12 cellular contexts compared by ENCODE assay signal in the genomic region with DNA sequence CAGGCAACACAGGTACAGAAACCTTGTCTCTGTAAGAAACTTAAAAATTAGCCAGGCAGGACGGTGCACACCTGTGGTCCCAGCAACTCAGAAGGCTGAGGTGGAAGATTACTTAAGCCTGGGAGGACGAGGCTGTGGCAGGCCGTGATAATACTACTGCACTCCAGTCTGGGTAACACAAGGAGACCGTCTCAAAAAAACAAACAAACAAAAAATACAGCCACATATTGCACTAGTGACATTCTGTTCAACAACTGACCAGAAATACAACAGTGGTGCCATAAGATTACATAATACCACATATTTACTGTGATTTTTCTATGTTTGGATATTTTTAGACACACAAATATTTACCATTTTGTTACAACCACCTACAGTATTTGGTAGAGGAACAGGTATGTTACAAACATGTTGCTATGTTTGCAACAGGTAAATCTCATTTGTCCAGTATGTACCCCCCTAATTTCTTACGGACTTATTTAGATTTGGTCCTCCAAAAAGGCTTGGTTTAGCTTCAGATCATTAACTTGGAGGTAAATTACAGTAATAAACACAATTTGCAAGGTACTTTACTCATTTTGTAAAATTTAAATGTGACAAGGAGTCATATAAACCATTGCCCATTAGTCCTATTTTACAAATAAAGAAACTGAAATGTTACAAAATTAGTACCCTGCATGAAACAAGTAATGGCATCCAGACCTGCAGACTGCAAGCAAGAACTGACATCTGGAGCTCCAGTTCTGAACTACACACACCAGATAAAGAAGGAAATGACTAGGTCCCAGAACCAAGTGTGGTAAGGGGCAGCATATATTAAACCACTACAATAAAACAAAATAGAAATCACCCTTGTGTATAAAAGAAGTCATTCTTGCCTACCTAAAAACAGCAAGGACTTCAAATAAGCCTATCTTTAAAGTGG. TPM values are rescaled to one million over a fixed set of nuclear protein-coding genes. Genes with fewer than 3 reads are reported as not detected.
DNase-seq lines count a peak whose midpoint lies in the region; ATAC-seq lines count a peak whose summit lies in the region.
"Had no signal": no experiment of that assay in that cellular context is flagged by ENCODE, and none has a peak within 500 bp of the region (broad histone marks: within the 10 kb centered on the region; RNA-seq: fewer than 3 reads in every experiment).

No MANE protein-coding gene starts in this region.

- H3K27me3 Mint-ChIP-seq in activated naive CD8-positive, alpha-beta T cell treated with anti-CD3 and anti-CD28 coated beads for 36 hours, result no peaks in the 10 kb centered on the region

- ATAC-seq in GM18867 (IDR thresholded peaks at IDR 0.05; ENCODE audit: unreplicated experiment), result peak; percentile 74
- peak; percentile 67 for ATAC-seq in GM21825 (IDR thresholded peaks at IDR 0.05; ENCODE audit: unreplicated experiment)
- ATAC-seq in HG03280 (IDR thresholded peaks at IDR 0.05; ENCODE audit: unreplicated experiment), result peak; percentile 71

- H3K4me1 Mint-ChIP-seq in activated naive CD8-positive, alpha-beta T cell treated with anti-CD3 and anti-CD28 coated beads for 36 hours, result peaks cover 43% of the 10 kb centered on the region
- H3K4me1 Mint-ChIP-seq: neural progenitor cell had no signal

- H3K27ac Mint-ChIP-seq in activated naive CD8-positive, alpha-beta T cell treated with anti-CD3 and anti-CD28 coated beads for 36 hours, result no peak overlapping the region
- H3K27ac Mint-ChIP-seq: neural progenitor cell had no signal

- H3K36me3 Mint-ChIP-seq in activated naive CD8-positive, alpha-beta T cell treated with anti-CD3 and anti-CD28 coated beads for 36 hours, result peaks cover 11% of the 10 kb centered on the region

- H3K9me3 Mint-ChIP-seq in activated naive CD8-positive, alpha-beta T cell treated with anti-CD3 and anti-CD28 coated beads for 36 hours, result no peaks in the 10 kb centered on the region
- H3K9me3 Mint-ChIP-seq: neural progenitor cell had no signal

- DNase-seq in Ammon's horn (ENCODE audit: low spot score) (peak; percentile 6), NCI-H526 (lab: John Stamatoyannopoulos, UW) (no peak), HuH-7 (ENCODE audit: low spot score) (no peak), NCI-H345 treated with DMSO at 0.1 percent for 48 hours (lab: John Stamatoyannopoulos, UW; ENCODE audit: unreplicated experiment) (no peak)
- no peak for DNase-seq in activated naive CD8-positive, alpha-beta T cell treated with anti-CD3 and anti-CD28 coated beads for 36 hours
- DNase-seq: KBM-7, NCI-H2171 treated with DMSO at 0.1 percent for 48 hours, Peyer's patch had no signal

- no peak overlapping the region for H3K4me3 Mint-ChIP-seq in activated naive CD8-positive, alpha-beta T cell treated with anti-CD3 and anti-CD28 coated beads for 36 hours
- H3K4me3 Mint-ChIP-seq: neural progenitor cell had no signal

RNA-seq across cellular contexts. Expression of a gene that starts 36.8 kb away (rescaled TPM):
- total RNA-seq in activated naive CD8-positive, alpha-beta T cell treated with anti-CD3 and anti-CD28 coated beads for 36 hours, result 100 to 1,000 TPM; 227 to 262 TPM

RNA-seq across cellular contexts. Expression of a gene that starts 37.3 kb away (rescaled TPM):
- total RNA-seq in activated naive CD8-positive, alpha-beta T cell treated with anti-CD3 and anti-CD28 coated beads for 36 hours, result 1 to 10 TPM; 1.1 to 1.3 TPM
